8 cellular contexts compared by ENCODE assay signal in the genomic region with DNA sequence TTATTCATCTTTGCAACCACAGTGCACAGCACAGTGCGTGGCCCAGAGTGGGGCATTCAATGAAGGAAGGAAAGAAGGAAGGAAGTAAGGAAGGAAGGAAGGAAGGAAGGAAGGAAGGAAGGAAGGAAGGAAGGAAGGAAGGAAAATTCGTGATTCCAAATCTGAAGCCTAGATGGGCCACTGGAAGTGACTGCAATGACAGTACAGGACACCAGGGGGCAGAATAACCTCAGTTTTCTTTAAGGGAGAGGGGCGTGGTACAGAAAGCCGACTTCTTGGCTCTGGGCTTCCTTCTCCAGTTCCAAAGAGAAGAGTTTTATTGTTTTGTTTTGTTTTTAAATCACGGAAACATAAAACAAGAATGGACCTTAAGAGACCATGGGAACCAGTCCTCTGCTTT. TPM values are rescaled to one million over a fixed set of nuclear protein-coding genes. Genes with fewer than 3 reads are reported as not detected.
DNase-seq lines count a peak whose midpoint lies in the region; ATAC-seq, FAIRE-seq and TF ChIP-seq lines count a peak whose summit lies in the region.

No MANE protein-coding gene starts in this region.

- FAIRE-seq in A204.1 (lab: Jason Lieb, UNC) = peak; percentile 89

- in situ Hi-C loops in GM13977 (cut with MboI; ENCODE audit: low pct_unique_long_range_greater_than_20kb, low sequenced_read_pairs, unreplicated experiment) = loop anchor here (25.0 kb wide), 1 partner anchor 455 kb away; no protein-coding TSS in a partner anchor

- peak; percentile 81 for TF ChIP-seq CTCF in GM13977 (IDR thresholded peaks at IDR 0.05; ENCODE audit: extremely low read depth, insufficient read depth, missing control alignments)
- TF ChIP-seq CTCF in WERI-Rb-1 (IDR thresholded peaks at IDR 0.05; ENCODE audit: low read depth, low read length) = peak; percentile 68

- H3K36me3 ChIP-seq in WERI-Rb-1 = no peaks in the 10 kb centered on the region

- no peak overlapping the region for H3K4me3 ChIP-seq in WERI-Rb-1 (ENCODE audit: low read depth, low read length)

- H3K27ac ChIP-seq in WERI-Rb-1 (no peak overlapping the region), caudate nucleus (ENCODE audit: low read depth, low read length) (no peak overlapping the region)

- intact Hi-C loops in left colon (cut with DNase I, micrococcal nuclease) = loop anchor here in 1 of 2 donors (5.0 kb wide), 1 partner anchor 120 kb away; no protein-coding TSS in a partner anchor

- H3K9me3 ChIP-seq in WERI-Rb-1 (ENCODE audit: severe bottlenecking) = no peaks in the 10 kb centered on the region

- DNase-seq in GM13977 (ENCODE audit: low spot score) (peak; percentile 75), NCI-H1694 (lab: John Stamatoyannopoulos, UW) (peak; percentile 67), WERI-Rb-1 (peak; percentile 47), caudate nucleus (lab: John Stamatoyannopoulos, UW) (peak in 37 of 61 donors; percentile 0 to 56 (median 15)), left colon (peak in 1 of 2 donors; percentile 63), cerebellar nuclear complex (lab: John Stamatoyannopoulos, UW) (no peak)
- peak; percentile 12 to 31 (median 24) for DNase-seq in stimulated activated CD4-positive, alpha-beta T cell treated with anti-CD3 and anti-CD28 coated beads, TNF-alpha, amount 100 ng/mL, for 24 hours (ENCODE audit: low read depth in 3 of 3)

- H3K27me3 ChIP-seq in WERI-Rb-1 (ENCODE audit: insufficient read depth, low read depth, severe bottlenecking) = no peaks in the 10 kb centered on the region

- peak; percentile 59 for ATAC-seq in left colon

RNA-seq across cellular contexts. Expression of a gene that starts 47.8 kb away (rescaled TPM):
- under 1 TPM; 0.22 to 0.40 TPM for total RNA-seq in left colon

Comparison
In these comparisons a context has a peak if more than half of its experiments do, and no peak if none do; other contexts are left out.
1. DNase-seq: peak in GM13977 (single experiment), NCI-H1694 (single experiment), WERI-Rb-1 (single experiment), caudate nucleus (37 of 61) and stimulated activated CD4-positive, alpha-beta T cell treated with anti-CD3 and anti-CD28 coated beads, TNF-alpha, amount 100 ng/mL, for 24 hours (3 of 3); none in cerebellar nuclear complex (0 of 2).